Comparison of ENCODE assay signal across 9 cellular contexts in the genomic region with DNA sequence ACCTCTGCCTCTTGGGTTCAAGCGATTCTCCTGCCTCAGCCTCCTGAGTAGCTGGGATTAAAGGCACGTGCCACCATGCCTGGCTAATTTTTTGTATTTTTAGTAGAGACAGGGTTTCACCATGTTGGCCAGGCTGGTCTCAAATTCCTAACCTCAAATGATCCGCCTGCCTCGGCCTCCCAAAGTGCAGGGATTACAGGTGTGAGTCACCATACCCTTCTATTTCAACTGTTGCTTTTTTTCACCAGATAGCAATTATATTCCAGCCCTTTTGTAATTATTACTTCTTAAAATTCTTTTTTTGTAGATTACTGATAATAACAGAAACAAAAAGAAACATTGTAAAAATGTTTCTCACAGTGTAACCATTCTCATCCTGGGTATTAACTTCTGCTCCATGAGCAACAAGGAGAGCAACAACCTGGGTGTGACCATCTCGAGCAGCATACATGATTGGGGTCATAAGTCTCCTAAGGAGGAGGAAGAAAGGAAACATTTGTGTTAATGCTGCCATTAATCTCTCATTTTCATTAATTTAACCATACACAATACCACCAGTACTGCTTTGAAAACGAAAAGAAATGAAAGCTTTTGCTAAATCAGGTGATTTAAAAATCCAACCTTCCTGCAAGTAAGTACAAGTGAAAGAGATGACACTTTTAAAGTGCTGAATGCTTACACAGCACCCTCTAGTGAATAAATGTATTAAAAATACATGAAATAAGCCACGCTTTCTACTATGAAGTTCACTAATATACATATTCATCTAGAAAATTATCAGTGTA. TPM values are rescaled to one million over a fixed set of nuclear protein-coding genes. Genes with fewer than 3 reads are reported as not detected.
DNase-seq lines count a peak whose midpoint lies in the region; ATAC-seq, FAIRE-seq and TF ChIP-seq lines count a peak whose summit lies in the region.
"Had no signal": no experiment of that assay in that cellular context is flagged by ENCODE, and none has a peak within 500 bp of the region (broad histone marks: within the 10 kb centered on the region; RNA-seq: fewer than 3 reads in every experiment).

No MANE protein-coding gene starts in this region.

- no peaks in the 10 kb centered on the region for H3K36me3 ChIP-seq in thyroid gland

- peaks cover 15% of the 10 kb centered on the region for H3K9me3 Mint-ChIP-seq in stimulated activated memory B cell treated with anti-CD40 and anti-IgM and Interleukin-4, amounts not matched to agents 10 μg/mL and 1 μg/mL and 100 μg/mL, for 72 hours

- H3K4me1 ChIP-seq in thyroid gland = no peaks in the 10 kb centered on the region

- no peak overlapping the region for H3K27ac Mint-ChIP-seq in stimulated activated memory B cell treated with anti-CD40 and anti-IgM and Interleukin-4, amounts not matched to agents 10 μg/mL and 1 μg/mL and 100 μg/mL, for 72 hours

- no peaks in the 10 kb centered on the region for H3K27me3 Mint-ChIP-seq in stimulated activated memory B cell treated with anti-CD40 and anti-IgM and Interleukin-4, amounts not matched to agents 10 μg/mL and 1 μg/mL and 100 μg/mL, for 72 hours

- no peaks in the 10 kb centered on the region for H3K36me3 Mint-ChIP-seq in stimulated activated memory B cell treated with anti-CD40 and anti-IgM and Interleukin-4, amounts not matched to agents 10 μg/mL and 1 μg/mL and 100 μg/mL, for 72 hours

- no peak overlapping the region for H3K27ac ChIP-seq in thyroid gland

- no peak for ATAC-seq in GM21423 (IDR thresholded peaks at IDR 0.05; ENCODE audit: unreplicated experiment)
- no peak for ATAC-seq in stimulated activated memory B cell treated with anti-CD40 and anti-IgM and Interleukin-4, amounts not matched to agents 10 μg/mL and 1 μg/mL and 100 μg/mL, for 72 hours

- TF ChIP-seq CTCF in GM12872 (IDR thresholded peaks at IDR 0.05; ENCODE audit: insufficient read depth, low read depth, low read length) (peak; percentile 45; the same call in 2 of the 3 replicates), epithelial cell of esophagus (IDR thresholded peaks at IDR 0.05; ENCODE audit: insufficient read depth, low read depth, low read length, missing control alignments) (peak; percentile 29), thyroid gland (IDR thresholded peaks at IDR 0.05) (peak in 4 of 6 experiments; percentile 19 to 49 (median 34))

- no peaks in the 10 kb centered on the region for H3K27me3 ChIP-seq in thyroid gland

- no peak overlapping the region for H3K4me3 Mint-ChIP-seq in stimulated activated memory B cell treated with anti-CD40 and anti-IgM and Interleukin-4, amounts not matched to agents 10 μg/mL and 1 μg/mL and 100 μg/mL, for 72 hours

- WGBS in thyroid gland, 2 donors = 64 to 65% methylated on average over 7 of the region's 7 CpGs

- no peak for TF ChIP-seq POLR2A in H54 (IDR thresholded peaks at IDR 0.05; ENCODE audit: low read depth, low read length)
- no peak for TF ChIP-seq POLR2A in thyroid gland (IDR thresholded peaks at IDR 0.05)

- no peak overlapping the region for H3K4me3 ChIP-seq in epithelial cell of esophagus (ENCODE audit: low read length)
- no peak overlapping the region for H3K4me3 ChIP-seq in thyroid gland (replicated peaks in 1 of 3)

- peak; percentile 6 for FAIRE-seq in H54 (lab: Jason Lieb, UNC)

- intact Hi-C loops in thyroid gland (cut with DNase I) = loop anchor here (10.0 kb wide), 1 partner anchor 171 kb away; no protein-coding TSS in a partner anchor

- no peak for DNase-seq in H54 (ENCODE audit: insufficient read length, low spot score)
- DNase-seq in NCI-H2171 treated with DMSO at 0.1 percent for 48 hours (lab: John Stamatoyannopoulos, UW) = peak; percentile 36
- peak; percentile 31 for DNase-seq in epithelial cell of esophagus (ENCODE audit: low read depth)
- no peak for DNase-seq in thyroid gland
- no peak for DNase-seq in amygdala (lab: John Stamatoyannopoulos, UW)

- peaks cover 4% of the 10 kb centered on the region for H3K9me3 ChIP-seq in thyroid gland

- no peaks in the 10 kb centered on the region for H3K4me1 Mint-ChIP-seq in stimulated activated memory B cell treated with anti-CD40 and anti-IgM and Interleukin-4, amounts not matched to agents 10 μg/mL and 1 μg/mL and 100 μg/mL, for 72 hours

RNA-seq across cellular contexts. Expression of gene ASZ1, which starts 41.8 kb away (rescaled TPM):
- total RNA-seq in thyroid gland = not detected
- total RNA-seq: T-helper 2 cell treated with Interferon-gamma antibody and Interleukin-4, amounts not matched to agents 100 ng/mL and 5 ng/mL, for 36 hours had no signal

Comparison
In these comparisons a context has a peak if more than half of its experiments do, and no peak if none do; other contexts are left out.
1. DNase-seq: peak in NCI-H2171 treated with DMSO at 0.1 percent for 48 hours (single experiment) and epithelial cell of esophagus (single experiment); none in H54 (single experiment), thyroid gland (0 of 2) and amygdala (0 of 56).
2. Peak in every context shown above with its lines, with median percentiles within 50 percentile points of each other: CTCF ChIP-seq.